In the genomic region with DNA sequence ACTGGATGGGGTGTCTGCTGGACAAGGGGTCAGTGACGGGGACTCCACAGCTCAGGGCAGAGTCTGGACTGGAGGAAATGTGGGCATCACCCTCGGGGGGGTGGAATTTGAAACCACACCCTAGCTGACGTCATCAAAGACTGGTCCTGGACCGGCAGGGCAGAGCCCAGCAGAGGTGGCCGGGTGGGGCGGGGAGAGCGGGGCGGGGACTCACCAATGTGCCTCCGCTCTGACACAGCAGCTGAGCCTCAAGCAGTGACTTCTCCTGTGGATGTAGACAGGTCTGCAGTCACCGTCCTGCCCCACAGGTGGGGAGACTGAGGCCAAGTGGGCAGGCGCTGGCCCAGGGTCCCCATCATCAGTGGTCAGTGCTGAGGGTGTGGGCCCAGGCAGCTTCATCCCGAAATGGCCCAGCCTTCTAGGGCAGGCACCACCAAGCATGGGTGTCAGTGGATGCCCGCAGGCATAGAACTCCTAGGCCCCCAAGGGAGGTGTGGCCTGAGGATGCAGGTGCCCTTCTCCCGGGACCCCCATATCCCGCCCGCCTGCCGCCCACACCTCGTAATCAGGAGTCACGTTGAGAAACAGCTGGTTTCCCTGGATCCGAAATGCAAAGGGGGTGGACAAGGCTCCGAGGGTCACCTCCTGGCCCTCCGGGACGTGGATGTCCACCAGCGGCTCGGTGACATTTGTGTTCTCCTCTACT, we compare ENCODE assay signal across 21 cellular contexts. TPM values are rescaled to one million over a fixed set of nuclear protein-coding genes. Genes with fewer than 3 reads are reported as not detected.
DNase-seq lines count a peak whose midpoint lies in the region; ATAC-seq, FAIRE-seq and TF ChIP-seq lines count a peak whose summit lies in the region.
"Had no signal": no experiment of that assay in that cellular context is flagged by ENCODE, and none has a peak within 500 bp of the region (broad histone marks: within the 10 kb centered on the region; RNA-seq: fewer than 3 reads in every experiment).

No MANE protein-coding gene starts in this region.

- peak overlapping the region in 3 of 4 donors; percentile 34 to 64 (median 54) for H3K4me3 ChIP-seq in Peyer's patch
- no peak overlapping the region for H3K4me3 ChIP-seq in fibroblast of villous mesenchyme (ENCODE audit: low read depth, low read length)
- H3K4me3 ChIP-seq in small intestine (ENCODE audit: low read depth in 1 of 2, low read length in 2 of 2) = peak overlapping the region; percentile 17 to 81
- H3K4me3 ChIP-seq: sigmoid colon had no signal

- H3K4me1 ChIP-seq in Peyer's patch = peaks cover 4 to 27% (median 7%) of the 10 kb centered on the region in 4 donors
- H3K4me1 ChIP-seq in small intestine (ENCODE audit: control insufficient read depth in 2 of 2, insufficient read depth in 1 of 2, low read depth in 1 of 2, low read length in 1 of 2) = no peaks in the 10 kb centered on the region

- H3K27me3 ChIP-seq in Peyer's patch = no peaks in the 10 kb centered on the region
- no peaks in the 10 kb centered on the region for H3K27me3 ChIP-seq in small intestine (ENCODE audit: control insufficient read depth in 2 of 2, insufficient read depth in 2 of 2, low read length in 2 of 2)

- no peaks in the 10 kb centered on the region for H3K9me3 ChIP-seq in Peyer's patch
- H3K9me3 ChIP-seq in small intestine (ENCODE audit: control insufficient read depth, low read depth) = no peaks in the 10 kb centered on the region
- H3K9me3 ChIP-seq: sigmoid colon had no signal

- 15 to 63% (median 44%) methylated on average over 22 to 25 of the region's 25 CpGs for WGBS in small intestine, 3 donors

- FAIRE-seq in small intestine (lab: Jason Lieb, UNC) = no peak
- FAIRE-seq: endothelial cell of umbilical vein had no signal

- no peak for ATAC-seq in HG03039 (IDR thresholded peaks at IDR 0.05; ENCODE audit: unreplicated experiment)
- ATAC-seq: stimulated activated naive CD8-positive, alpha-beta T cell treated with anti-CD3 and anti-CD28 coated beads, Interleukin-15, Interleukin-2, amounts not matched to agents 100 U/mL and 50 U/mL, for 24 hours had no signal

- H3K27ac ChIP-seq in Peyer's patch (peak overlapping the region in 3 of 4 donors; percentile 82 to 97 (median 93)), small intestine (ENCODE audit: low read depth in 1 of 2, low read length in 1 of 2) (peak overlapping the region; percentile 94 to 97)
- H3K27ac ChIP-seq: sigmoid colon had no signal

- H3K36me3 ChIP-seq in Peyer's patch = peaks cover 0 to 24% (median 0%) of the 10 kb centered on the region in 3 donors
- H3K36me3 ChIP-seq in small intestine (ENCODE audit: control insufficient read depth in 2 of 2, insufficient read depth in 2 of 2, low read length in 2 of 2) = peaks cover 0 to 6% of the 10 kb centered on the region in 2 donors

- no peak for TF ChIP-seq CTCF in Peyer's patch (IDR thresholded peaks at IDR 0.05)
- no peak for TF ChIP-seq CTCF in fibroblast of villous mesenchyme (IDR thresholded peaks at IDR 0.05; ENCODE audit: insufficient read depth, low read depth, low read length)

- TF ChIP-seq POLR2A in Peyer's patch (IDR thresholded peaks at IDR 0.05) = peak; percentile 86 to 91

- DNase-seq in H4 (ENCODE audit: low spot score) = peak; percentile 65
- DNase-seq in Peyer's patch = peak in 2 of 3 donors; percentile 91
- DNase-seq in fibroblast of villous mesenchyme (ENCODE audit: low read depth) = peak; percentile 30
- peak; percentile 96 for DNase-seq in small intestine
- DNase-seq in NCI-H1417 (lab: John Stamatoyannopoulos, UW) = no peak
- DNase-seq in NCI-H187 treated with DMSO at 0.1 percent for 48 hours (lab: John Stamatoyannopoulos, UW) = no peak
- DNase-seq: activated naive CD4-positive, alpha-beta T cell; CD4-positive, alpha-beta T cell; hippocampal formation; NCI-H1436; NCI-H524 treated with DMSO at 0.1 percent for 48 hours; RPMI8226; sigmoid colon; stimulated activated naive CD8-positive, alpha-beta T cell treated with anti-CD3 and anti-CD28 coated beads, Interleukin-15, Interleukin-2, amounts not matched to agents 100 U/mL and 50 U/mL, for 24 hours; T1000 had no signal

RNA-seq across cellular contexts. Expression of gene CDHR5, which starts 0.6 kb away (rescaled TPM):
- not detected in 2 replicates for total RNA-seq in H4 (2014; rRNA removed; shearing (Covaris generic))
- total RNA-seq in Peyer's patch = 1,000 to 10,000 TPM in 3 of 4 donors, 10 to 100 TPM in 1; 77.6 to 1,696 (median 1,274) TPM
- total RNA-seq in fibroblast of villous mesenchyme = not detected in 2 replicates
- polyA plus RNA-seq in small intestine = 100 to 1,000 TPM; 112 to 941 (median 931) TPM
- total RNA-seq: activated CD8-positive, alpha-beta memory T cell treated with anti-CD3 and anti-CD28 coated beads for 36 hours; cardiac septum; CD4-positive, alpha-beta T cell; endothelial cell of umbilical vein; lower leg skin had no signal
- polyA plus RNA-seq: endothelial cell of umbilical vein, neural cell had no signal

RNA-seq across cellular contexts. Expression of gene SCT, which starts 2.8 kb away (rescaled TPM):
- not detected in 2 replicates for total RNA-seq in H4 (2014; rRNA removed; shearing (Covaris generic))
- 10 to 100 TPM in 1 of 4 donors, not detected in 3; 12.6 TPM for total RNA-seq in Peyer's patch
- total RNA-seq in fibroblast of villous mesenchyme = not detected in 2 replicates
- 10 to 100 TPM in 2 of 3 donors, 1 to 10 TPM in 1; 4.8 to 25.7 (median 18.9) TPM for polyA plus RNA-seq in small intestine
- total RNA-seq: activated CD8-positive, alpha-beta memory T cell treated with anti-CD3 and anti-CD28 coated beads for 36 hours; cardiac septum; CD4-positive, alpha-beta T cell; endothelial cell of umbilical vein; lower leg skin; sigmoid colon had no signal
- polyA plus RNA-seq: endothelial cell of umbilical vein, neural cell had no signal

RNA-seq across cellular contexts. Expression of gene IRF7, which starts 8.4 kb away (rescaled TPM):
- 11.7 and 11.9 TPM in 2 replicates for total RNA-seq in H4 (2014; rRNA removed; shearing (Covaris generic))
- total RNA-seq in Peyer's patch = 10 to 100 TPM; 28.1 to 80.9 (median 58.4) TPM
- total RNA-seq in fibroblast of villous mesenchyme = 7.7 and 8.2 TPM in 2 replicates
- 100 to 1,000 TPM in 2 of 3 donors, 10 to 100 TPM in 1; 34.3 to 115 (median 112) TPM for polyA plus RNA-seq in small intestine

RNA-seq across cellular contexts. Expression of gene DRD4, which starts 12.9 kb away (rescaled TPM):
- total RNA-seq in H4 (2014; rRNA removed; shearing (Covaris generic)) = not detected in 2 replicates
- total RNA-seq in Peyer's patch (1 to 10 TPM in 2 of 4 donors, not detected in 2; 1.6 to 3.0 TPM), fibroblast of villous mesenchyme (not detected in 2 replicates)
- polyA plus RNA-seq in small intestine = 1 to 10 TPM in 1 of 3 donors, under 1 TPM in 2; 0.51 to 1.4 (median 0.89) TPM
- polyA plus RNA-seq: endothelial cell of umbilical vein, neural cell had no signal

RNA-seq across cellular contexts. Expression of gene PHRF1, which starts 47.9 kb away (rescaled TPM):
- 14.5 and 15.3 TPM in 2 replicates for total RNA-seq in H4 (2014; rRNA removed; shearing (Covaris generic))
- 10 to 100 TPM; 48.4 to 88.0 (median 57.8) TPM for total RNA-seq in Peyer's patch
- 29.4 and 38.7 TPM in 2 replicates for total RNA-seq in fibroblast of villous mesenchyme
- 10 to 100 TPM; 14.6 to 25.0 (median 22.1) TPM for polyA plus RNA-seq in small intestine

Comparison
In these comparisons a context has a peak if more than half of its experiments do, and no peak if none do; other contexts are left out.
1. DNase-seq: peak in H4 (single experiment), Peyer's patch (2 of 3), fibroblast of villous mesenchyme (single experiment) and small intestine (single experiment); none in NCI-H1417 (0 of 3) and NCI-H187 treated with DMSO at 0.1 percent for 48 hours (single experiment).
2. RNA of gene CDHR5, which starts 0.6 kb away (total RNA-seq): 77.6 to 1,696 TPM in Peyer's patch; not detected in H4 and not detected in fibroblast of villous mesenchyme; every median in the first group is over 10 times any median in the second.